Comparison of ENCODE assay signal across 8 cellular contexts in genomic region chr12:56299853-56300643, GRCh38. TPM values are rescaled to one million over a fixed set of nuclear protein-coding genes. Genes with fewer than 3 reads are reported as not detected.
DNase-seq lines count a peak whose midpoint lies in the region; ATAC-seq and TF ChIP-seq lines count a peak whose summit lies in the region.

CS (minus strand) TSS chr12:56300330; CDS start chr12:56300201, 129 bp downstream.

- H3K27me3 ChIP-seq in liver (ENCODE audit: control insufficient read depth in 4 of 4, insufficient read depth in 4 of 4, low read length in 3 of 4): no peaks in the 10 kb centered on the region

- no peaks in the 10 kb centered on the region for H3K9me3 ChIP-seq in liver (ENCODE audit: control insufficient read depth in 4 of 4, low read length in 3 of 4)

- WGBS in liver: under 1% methylated on average over 63 of the region's 63 CpGs

- H3K27me3 Mint-ChIP-seq in CD14-positive monocyte (ENCODE audit: low read depth in 3 of 3): peaks cover 0 to 2% (median 0%) of the 10 kb centered on the region in 3 donors

- H3K27ac ChIP-seq in liver (ENCODE audit: low read depth in 1 of 2, low read length in 2 of 2): peak within 1 kb of the TSS; percentile 86 to 95

- H3K27ac Mint-ChIP-seq in CD14-positive monocyte: peak within 1 kb of the TSS; percentile 94 to 97 (median 97)

- H3K4me3 Mint-ChIP-seq in CD14-positive monocyte: peak within 1 kb of the TSS; percentile 93 to 98

- DNase-seq in CD14-positive monocyte (ENCODE audit: low spot score) (peak; percentile 99), NCI-H82 (lab: John Stamatoyannopoulos, UW) (peak; percentile 100), dermis microvascular lymphatic vessel endothelial cell (ENCODE audit: low read depth in 2 of 2) (peak; percentile 89 to 98)
- peak; percentile 99 for DNase-seq in activated CD4-positive, alpha-beta T cell treated with anti-CD3 and anti-CD28 coated beads, Interleukin-2, amount 50 U/mL, for 48 hours
- DNase-seq in stimulated activated CD4-positive, alpha-beta T cell treated with anti-CD3 and anti-CD28 coated beads, Interleukin-4, amount 100 ng/mL, for 24 hours: peak; percentile 99

- ATAC-seq in GM19397 (IDR thresholded peaks at IDR 0.05; ENCODE audit: unreplicated experiment) (peak; percentile 92), HG03571 (IDR thresholded peaks at IDR 0.05; ENCODE audit: unreplicated experiment) (peak; percentile 91)

- H3K4me1 ChIP-seq in liver (ENCODE audit: control insufficient read depth in 4 of 4, insufficient read depth in 4 of 4, low read length in 3 of 4): peaks cover 14 to 64% (median 60%) of the 10 kb centered on the region in 4 donors

- no peak for TF ChIP-seq CTCF in CD14-positive monocyte (IDR thresholded peaks at IDR 0.05)
- no peak for TF ChIP-seq CTCF in liver (IDR thresholded peaks at IDR 0.05; ENCODE audit: low read depth, low read length, missing input control)

- intact Hi-C loops in CD14-positive monocyte (cut with micrococcal nuclease): loop anchor here (2.0 kb wide), 2 partner anchors 15 to 61 kb away; partner anchors contain the start of genes CNPY2 (in 1 of the 2) and STAT2 (in 1 of the 2)

- peaks cover 50% of the 10 kb centered on the region for H3K4me1 Mint-ChIP-seq in CD14-positive monocyte

- H3K36me3 ChIP-seq in liver (ENCODE audit: control insufficient read depth in 4 of 4, insufficient read depth in 3 of 4, low read depth in 1 of 4, low read length in 3 of 4): peaks cover 0 to 2% (median 0%) of the 10 kb centered on the region in 4 donors

- H3K4me3 ChIP-seq in liver (ENCODE audit: low read depth in 1 of 3, low read length in 3 of 3): peak within 1 kb of the TSS; percentile 70 to 97 (median 96)

- peak; percentile 10 to 40 for TF ChIP-seq RAD21 in liver (IDR thresholded peaks at IDR 0.05)

- no peaks in the 10 kb centered on the region for H3K9me3 Mint-ChIP-seq in CD14-positive monocyte

- H3K36me3 Mint-ChIP-seq in CD14-positive monocyte: peaks cover 11 to 25% of the 10 kb centered on the region in 2 donors

- H3K9ac ChIP-seq in liver (ENCODE audit: low read depth in 1 of 2, low read length in 2 of 2): peak within 1 kb of the TSS; percentile 67 to 80

TF ChIP-seq in liver, 16 proteins besides CTCF, POLR2A, EP300 and RAD21:
- TF ChIP-seq JUND (IDR thresholded peaks at IDR 0.05) (peak in 1 of 2 donors; percentile 42), HNF4G (IDR thresholded peaks at IDR 0.05) (no peak), SP1 (IDR thresholded peaks at IDR 0.05) (peak; percentile 86), REST (IDR thresholded peaks at IDR 0.05) (peak; percentile 58), FOXA2 (IDR thresholded peaks at IDR 0.05) (no peak), GABPA (IDR thresholded peaks at IDR 0.05 in 1 of 2, conservative IDR thresholded peaks at IDR 0.05 in 1 of 2) (peak; percentile 19 to 68), EGR1 (IDR thresholded peaks at IDR 0.05; ENCODE audit: low read depth in 2 of 2) (peak in 1 of 2 donors; percentile 22), MAX (IDR thresholded peaks at IDR 0.05) (no peak), ZBTB33 (IDR thresholded peaks at IDR 0.05) (peak; percentile 9), HNF4A (conservative IDR thresholded peaks at IDR 0.05) (peak; percentile 36 to 46), ATF3 (IDR thresholded peaks at IDR 0.05) (no peak), TAF1 (conservative IDR thresholded peaks at IDR 0.05) (peak; percentile 67), RXRA (IDR thresholded peaks at IDR 0.05) (peak; percentile 60 to 65), YY1 (IDR thresholded peaks at IDR 0.05) (peak; percentile 77), NR2F2 (IDR thresholded peaks at IDR 0.05) (peak; percentile 86)

RNA-seq across cellular contexts. Expression of gene CS, which starts in this region (rescaled TPM):
- polyA plus RNA-seq in CD14-positive monocyte (10 to 100 TPM; 55.7 to 86.1 TPM), liver (10 to 100 TPM; 33.8 to 36.0 TPM)
- total RNA-seq in dermis microvascular lymphatic vessel endothelial cell (119 and 132 TPM in 2 replicates), liver (10 to 100 TPM; 59.0 to 79.9 TPM)

Comparison
In these comparisons a context has a peak if more than half of its experiments do, and no peak if none do; other contexts are left out.
1. Peak in every context shown above with its lines: DNase-seq, ATAC-seq, H3K4me3 ChIP-seq and H3K27ac ChIP-seq.